In genomic region chr6:7442467-7442866, GRCh38 we compare ENCODE assay signal across 35 cellular contexts. TPM values are rescaled to one million over a fixed set of nuclear protein-coding genes. Genes with fewer than 3 reads are reported as not detected.
"Had no signal": no experiment of that assay in that cellular context is flagged by ENCODE, and none has a peak within 500 bp of the region (broad histone marks: within the 10 kb centered on the region; RNA-seq: fewer than 3 reads in every experiment).

No MANE protein-coding gene starts in this region.

- H3K9me3 ChIP-seq: neutrophil, pancreas, psoas muscle, right lobe of liver, sigmoid colon, stomach, thoracic aorta, thyroid gland, tibial nerve, upper lobe of left lung, vagina had no signal

- H3K9me3 Mint-ChIP-seq: natural killer cell treated with Interleukin-12 subunit alpha and Interleukin-12 subunit beta and Interleukin-15 and Interleukin-18, amount 100 ng/mL, for 72 hours; stimulated activated effector memory CD8-positive, alpha-beta T cell treated with anti-CD3 and anti-CD28 coated beads, Interleukin-12 subunit alpha, Interleukin-12 subunit beta, amount 100 ng/mL, for 72 hours; stimulated activated naive CD8-positive, alpha-beta T cell treated with anti-CD3 and anti-CD28 coated beads, Interleukin-15, Interleukin-2, amounts not matched to agents 100 ng/mL and 50 ng/mL, for 24 hours had no signal

- DNase-seq: nephron progenitor cell; nucleus accumbens; pancreas; posterior cingulate gyrus; psoas muscle; right cardiac atrium; right lobe of liver; sigmoid colon; small intestine; stimulated activated CD4-positive, alpha-beta T cell treated with anti-CD3 and anti-CD28 coated beads, Interleukin-15, amount 100 ng/mL, for 24 hours; stimulated activated CD4-positive, alpha-beta T cell treated with anti-CD3 and anti-CD28 coated beads, Interleukin-2, amount 100 ng/mL, for 24 hours; stimulated activated CD4-positive, alpha-beta T cell treated with anti-CD3 and anti-CD28 coated beads, Interleukin-2, amount 100 ng/mL, for 48 hours; stimulated activated CD4-positive, alpha-beta T cell treated with anti-CD3 and anti-CD28 coated beads, Interleukin-4, amount 100 ng/mL, for 24 hours; stimulated activated naive B cell treated with anti-CD40 and anti-IgM and Interleukin-4, amounts not matched to agents 10 μg/mL and 1 μg/mL and 100 μg/mL, for 72 hours; stimulated activated naive CD4-positive, alpha-beta T cell treated with Interleukin-2 at 50 U/mL for 16 hours; stomach; thyroid gland; trophoblast cell; upper lobe of left lung had no signal

- H3K4me3 ChIP-seq: pancreas, psoas muscle, right lobe of liver, sigmoid colon, stomach, thoracic aorta, thyroid gland, tibial nerve, upper lobe of left lung, vagina had no signal

- FAIRE-seq: pancreas, small intestine, urothelium cell line had no signal

- H3K36me3 ChIP-seq: neutrophil, pancreas, right lobe of liver, sigmoid colon, stomach, thoracic aorta, thyroid gland, tibial nerve, upper lobe of left lung, vagina had no signal

- H3K27ac Mint-ChIP-seq: natural killer cell treated with Interleukin-12 subunit alpha and Interleukin-12 subunit beta and Interleukin-15 and Interleukin-18, amount 100 ng/mL, for 72 hours; nephron progenitor cell; progenitor cell of endocrine pancreas; stimulated activated effector memory CD8-positive, alpha-beta T cell treated with anti-CD3 and anti-CD28 coated beads, Interleukin-12 subunit alpha, Interleukin-12 subunit beta, amount 100 ng/mL, for 72 hours; stimulated activated naive B cell treated with anti-CD40 and anti-IgM and Interleukin-4, amounts not matched to agents 10 μg/mL and 1 μg/mL and 100 μg/mL, for 72 hours; stimulated activated naive CD8-positive, alpha-beta T cell treated with anti-CD3 and anti-CD28 coated beads, Interleukin-15, Interleukin-2, amounts not matched to agents 100 ng/mL and 50 ng/mL, for 24 hours had no signal

- H3K4me3 Mint-ChIP-seq: natural killer cell treated with Interleukin-12 subunit alpha and Interleukin-12 subunit beta and Interleukin-15 and Interleukin-18, amount 100 ng/mL, for 72 hours; nephron progenitor cell; neural crest cell; stimulated activated effector memory CD8-positive, alpha-beta T cell treated with anti-CD3 and anti-CD28 coated beads, Interleukin-12 subunit alpha, Interleukin-12 subunit beta, amount 100 ng/mL, for 72 hours; stimulated activated naive B cell treated with anti-CD40 and anti-IgM and Interleukin-4, amounts not matched to agents 10 μg/mL and 1 μg/mL and 100 μg/mL, for 72 hours; stimulated activated naive CD8-positive, alpha-beta T cell treated with anti-CD3 and anti-CD28 coated beads, Interleukin-15, Interleukin-2, amounts not matched to agents 100 ng/mL and 50 ng/mL, for 24 hours had no signal

- H3K27me3 ChIP-seq: pancreas, right lobe of liver, sigmoid colon, thyroid gland, upper lobe of left lung, vagina had no signal

- H3K36me3 Mint-ChIP-seq: natural killer cell treated with Interleukin-12 subunit alpha and Interleukin-12 subunit beta and Interleukin-15 and Interleukin-18, amount 100 ng/mL, for 72 hours; stimulated activated effector memory CD8-positive, alpha-beta T cell treated with anti-CD3 and anti-CD28 coated beads, Interleukin-12 subunit alpha, Interleukin-12 subunit beta, amount 100 ng/mL, for 72 hours had no signal

- H3K27ac ChIP-seq: neutrophil, pancreas, psoas muscle, right lobe of liver, sigmoid colon, stomach, thoracic aorta, thyroid gland, tibial nerve, upper lobe of left lung, vagina had no signal

- ATAC-seq: natural killer cell treated with Interleukin-12 subunit alpha and Interleukin-12 subunit beta and Interleukin-15 and Interleukin-18, amount 100 ng/mL, for 72 hours; pancreas; psoas muscle; right cardiac atrium; right lobe of liver; stimulated activated effector memory CD8-positive, alpha-beta T cell treated with anti-CD3 and anti-CD28 coated beads, Interleukin-12 subunit alpha, Interleukin-12 subunit beta, amount 100 ng/mL, for 72 hours; stimulated activated naive B cell treated with anti-CD40 and anti-IgM and Interleukin-4, amounts not matched to agents 10 μg/mL and 1 μg/mL and 100 μg/mL, for 72 hours had no signal

- H3K4me1 ChIP-seq: pancreas, psoas muscle, right lobe of liver, sigmoid colon, stomach, thyroid gland, tibial nerve, upper lobe of left lung, vagina had no signal

RNA-seq across cellular contexts. Expression of gene CAGE1, which starts 52.9 kb away (rescaled TPM):
- total RNA-seq: omental fat pad, progenitor cell of endocrine pancreas, psoas muscle, renal cortical epithelial cell, right lobe of liver, sigmoid colon, skeletal muscle tissue, stomach, subcutaneous adipose tissue, temporal lobe, thoracic aorta, tibial nerve, upper lobe of left lung, ureter, vagina had no signal
- polyA plus RNA-seq: pancreas, right cardiac atrium, stomach had no signal
